Comparison of ENCODE assay signal across 16 cellular contexts in the genomic region with DNA sequence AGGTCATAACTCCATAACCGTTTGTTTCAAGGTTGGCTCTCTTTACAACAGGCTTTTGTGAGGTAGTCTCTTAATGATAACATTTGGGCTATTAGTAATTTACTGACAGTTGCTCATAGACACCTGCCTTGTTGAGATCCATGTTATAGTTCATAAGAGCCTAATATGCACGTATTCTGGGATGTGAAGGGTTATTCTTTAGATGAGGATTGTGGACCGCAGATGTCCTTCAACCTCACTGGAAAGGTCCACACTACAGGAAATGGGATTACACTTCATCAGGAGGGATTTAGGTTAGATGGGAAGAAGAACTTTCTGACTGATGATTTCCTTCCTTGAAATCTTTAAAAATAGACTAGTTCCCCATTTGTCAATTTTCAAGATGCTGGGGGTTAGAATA.
A peak's percentile ranks its signal among the peaks of the same experiment; 100 is the strongest.
DNase-seq lines count a peak whose midpoint lies in the region; ATAC-seq and TF ChIP-seq lines count a peak whose summit lies in the region.
"Had no signal": no experiment of that assay in that cellular context is flagged by ENCODE, and none has a peak within 500 bp of the region (broad histone marks: within the 10 kb centered on the region; RNA-seq: fewer than 3 reads in every experiment).

No MANE protein-coding gene starts in this region.

- no TSS peak for BruUV-seq in HCT116 (replicated peaks; lab: Mats Ljungman, UMichigan)

- H3K9ac ChIP-seq in HCT116 (ENCODE audit: low read length) = no peak overlapping the region
- H3K9ac ChIP-seq in SK-N-SH = no peak overlapping the region
- H3K9ac ChIP-seq: BLaER1 treated with 17β-estradiol and CSF1 and Interleukin-3, amounts not matched to agents 10 nM and 100 nM had no signal

- no peaks in the 10 kb centered on the region for H3F3A ChIP-seq in SK-N-SH (replicated peaks; ENCODE audit: insufficient read depth)

- H3K4me2 ChIP-seq in HCT116 (ENCODE audit: low read length) = no peak overlapping the region
- no peak overlapping the region for H3K4me2 ChIP-seq in SK-N-SH
- H3K4me2 ChIP-seq: PC-9 had no signal

- no peaks in the 10 kb centered on the region for H4K20me1 ChIP-seq in HCT116 (ENCODE audit: insufficient read depth)
- no peaks in the 10 kb centered on the region for H4K20me1 ChIP-seq in SK-N-SH (ENCODE audit: insufficient read depth)
- H4K20me1 ChIP-seq: BLaER1 treated with 17β-estradiol and CSF1 and Interleukin-3, amounts not matched to agents 10 nM and 100 nM had no signal

- no peaks in the 10 kb centered on the region for H3K9me3 Mint-ChIP-seq in activated CD8-positive, alpha-beta T cell treated with anti-CD3 and anti-CD28 coated beads for 36 hours
- H3K9me3 Mint-ChIP-seq: CD4-positive, alpha-beta memory T cell; H9 had no signal

- no peaks in the 10 kb centered on the region for H3K4me1 ChIP-seq in HCT116 (ENCODE audit: control insufficient read depth in 1 of 2, insufficient read depth in 2 of 2, low read length in 2 of 2)
- H3K4me1 ChIP-seq in SK-N-SH (ENCODE audit: control insufficient read depth in 1 of 2, insufficient read depth in 2 of 2, low read depth in 1 of 2, low read length in 1 of 2) = no peaks in the 10 kb centered on the region
- H3K4me1 ChIP-seq: Caco-2 had no signal

- RAD21 ChIA-PET in HCT116 (lab: Charles Lee; ENCODE audit: low non-redundant PET in 1 of 2, low total read pairs in 2 of 2, uncharacterized antibody in 2 of 2, unreplicated experiment in 2 of 2) = interaction anchor here in 1 of 2 experiments (0.6 kb wide), 1 partner anchor 592 kb away, joined by 3 read pairs; no protein-coding TSS in a partner anchor

- H3K36me3 ChIP-seq in HCT116 (ENCODE audit: control insufficient read depth in 1 of 2, insufficient read depth in 2 of 2, low read length in 2 of 2) (no peaks in the 10 kb centered on the region), SK-N-SH (replicated peaks in 1 of 2; ENCODE audit: control insufficient read depth in 1 of 2, insufficient read depth in 2 of 2, low read length in 1 of 2) (no peaks in the 10 kb centered on the region), brain microvascular endothelial cell (replicated peaks) (no peaks in the 10 kb centered on the region)
- H3K36me3 ChIP-seq: BLaER1 treated with 17β-estradiol and CSF1 and Interleukin-3, amounts not matched to agents 10 nM and 100 nM had no signal

- no peak overlapping the region for H3K27ac Mint-ChIP-seq in activated CD8-positive, alpha-beta T cell treated with anti-CD3 and anti-CD28 coated beads for 36 hours
- H3K27ac Mint-ChIP-seq: CD4-positive, alpha-beta memory T cell; H9 had no signal

- H3K27ac ChIP-seq in HCT116 (ENCODE audit: low read depth, low read length) (no peak overlapping the region), SK-N-SH (ENCODE audit: low read depth in 2 of 2, low read length in 1 of 2) (no peak overlapping the region; a peak in 1 of 4 replicates), brain microvascular endothelial cell (no peak overlapping the region)
- H3K27ac ChIP-seq: BLaER1 treated with 17β-estradiol and CSF1 and Interleukin-3, amounts not matched to agents 10 nM and 100 nM; PC-9; RWPE1 had no signal

- peaks cover 5% of the 10 kb centered on the region for H3K4me1 Mint-ChIP-seq in activated CD8-positive, alpha-beta T cell treated with anti-CD3 and anti-CD28 coated beads for 36 hours (ENCODE audit: low read depth)
- H3K4me1 Mint-ChIP-seq: H9 had no signal

- in situ Hi-C loops in brain microvascular endothelial cell (cut with HindIII; ENCODE audit: low pct_ligation_motif_present, low sequenced_read_pairs) = no loop called here

- H3K4me3 ChIP-seq in HCT116 (replicated peaks in 1 of 2; ENCODE audit: low read depth in 1 of 2, low read length in 2 of 2) (no peak overlapping the region), SK-N-SH (ENCODE audit: low read depth in 2 of 2, low read length in 1 of 2) (no peak overlapping the region), brain microvascular endothelial cell (ENCODE audit: low read depth, low read length) (no peak overlapping the region)
- H3K4me3 ChIP-seq: BLaER1 treated with 17β-estradiol and CSF1 and Interleukin-3, amounts not matched to agents 10 nM and 100 nM; PC-9 had no signal

- H2AFZ ChIP-seq in HCT116 (ENCODE audit: low read depth, low read length, poor library complexity, severe bottlenecking) (peak overlapping the region; percentile 79), SK-N-SH (ENCODE audit: low read depth) (peak overlapping the region; percentile 18; the same call in 1 of the 2 replicates)
- H2AFZ ChIP-seq: PC-9 had no signal

- H3K27me3 Mint-ChIP-seq in activated CD8-positive, alpha-beta T cell treated with anti-CD3 and anti-CD28 coated beads for 36 hours = peaks cover 2% of the 10 kb centered on the region

- TF ChIP-seq CTCF in HCT116 (IDR thresholded peaks at IDR 0.05 in 2 of 3, conservative IDR thresholded peaks at IDR 0.05 in 1 of 3; ENCODE audit: borderline replicate concordance in 1 of 3, insufficient read depth in 1 of 3, low read depth in 2 of 3, low read length in 2 of 3) = no peak
- TF ChIP-seq CTCF in SK-N-SH (IDR thresholded peaks at IDR 0.05) = no peak
- no peak for TF ChIP-seq CTCF in brain microvascular endothelial cell (IDR thresholded peaks at IDR 0.05; ENCODE audit: low read depth, low read length, missing control alignments)
- TF ChIP-seq CTCF in activated CD8-positive, alpha-beta T cell treated with anti-CD3 and anti-CD28 coated beads for 36 hours (IDR thresholded peaks at IDR 0.05) = no peak

- H3K9me2 ChIP-seq in HCT116 (ENCODE audit: insufficient read depth) (no peaks in the 10 kb centered on the region), SK-N-SH (no peaks in the 10 kb centered on the region)

- no peaks in the 10 kb centered on the region for H3K79me2 ChIP-seq in HCT116 (ENCODE audit: insufficient read depth, low read length)
- no peaks in the 10 kb centered on the region for H3K79me2 ChIP-seq in SK-N-SH (ENCODE audit: insufficient read depth)

- ATAC-seq in HCT116 = no peak
- ATAC-seq in activated CD8-positive, alpha-beta T cell treated with anti-CD3 and anti-CD28 coated beads for 36 hours = no peak

- H3K9me3 ChIP-seq in HCT116 (ENCODE audit: control insufficient read depth in 1 of 2, insufficient read depth in 1 of 2, low read depth in 1 of 2, low read length in 2 of 2) (no peaks in the 10 kb centered on the region), SK-N-SH (no peaks in the 10 kb centered on the region)
- H3K9me3 ChIP-seq: BLaER1 treated with 17β-estradiol and CSF1 and Interleukin-3, amounts not matched to agents 10 nM and 100 nM; Caco-2 had no signal

- CTCF ChIA-PET in HCT116 (lab: Charles Lee) (no interaction called here), SK-N-SH (lab: Yijun Ruan, JAX) (interaction anchor here (1.3 to 1.6 kb wide), 2 partner anchors 434 to 465 kb away, joined by 3 to 7 read pairs; partner anchors contain the start of gene FAM133B)
- CTCF ChIA-PET in activated CD8-positive, alpha-beta T cell treated with anti-CD3 and anti-CD28 coated beads for 36 hours (lab: Charles Lee) = no interaction called here

- H3K4me3 Mint-ChIP-seq in activated CD8-positive, alpha-beta T cell treated with anti-CD3 and anti-CD28 coated beads for 36 hours = no peak overlapping the region
- H3K4me3 Mint-ChIP-seq: CD4-positive, alpha-beta memory T cell; H9 had no signal

- no peak for TF ChIP-seq POLR2A in HCT116 (IDR thresholded peaks at IDR 0.05; ENCODE audit: borderline replicate concordance, extremely low read depth, insufficient read depth, insufficient read length)

- no peak for TF ChIP-seq RAD21 in HCT116 (IDR thresholded peaks at IDR 0.05; ENCODE audit: low read depth)
- no peak for TF ChIP-seq RAD21 in SK-N-SH (IDR thresholded peaks at IDR 0.05; ENCODE audit: low read length)

- 81% methylated on average over 3 of the region's 3 CpGs for whole genome bisulfite sequencing in SK-N-SH (ENCODE audit: low lambda C conversion rate)

- H3K36me3 Mint-ChIP-seq in activated CD8-positive, alpha-beta T cell treated with anti-CD3 and anti-CD28 coated beads for 36 hours (ENCODE audit: low read depth) = no peaks in the 10 kb centered on the region
- H3K36me3 Mint-ChIP-seq: CD4-positive, alpha-beta memory T cell had no signal

- POLR2A ChIA-PET in HCT116 (lab: Charles Lee) = no interaction called here
- POLR2A ChIA-PET in SK-N-SH (lab: Yijun Ruan, JAX) = no interaction called here
- POLR2A ChIA-PET in activated CD8-positive, alpha-beta T cell treated with anti-CD3 and anti-CD28 coated beads for 36 hours (lab: Charles Lee) = no interaction called here

- no peak for TF ChIP-seq EP300 in SK-N-SH (IDR thresholded peaks at IDR 0.05; ENCODE audit: borderline replicate concordance in 1 of 2, low read depth in 1 of 2, low read length in 1 of 2)

- no peaks in the 10 kb centered on the region for H3K27me3 ChIP-seq in HCT116 (ENCODE audit: insufficient read depth, low read length)
- no peaks in the 10 kb centered on the region for H3K27me3 ChIP-seq in SK-N-SH (ENCODE audit: insufficient read depth)
- H3K27me3 ChIP-seq in brain microvascular endothelial cell (replicated peaks) = no peaks in the 10 kb centered on the region
- H3K27me3 ChIP-seq: BLaER1 treated with 17β-estradiol and CSF1 and Interleukin-3, amounts not matched to agents 10 nM and 100 nM had no signal

- DNase-seq in NCI-H82 (lab: John Stamatoyannopoulos, UW) = peak; percentile 22
- DNase-seq in NCI-H82 treated with DMSO at 0.1 percent for 48 hours (lab: John Stamatoyannopoulos, UW; ENCODE audit: unreplicated experiment) = no peak
- DNase-seq in HCT116 (ENCODE audit: low read depth, low spot score) = no peak
- no peak for DNase-seq in SK-N-SH
- peak; percentile 7 for DNase-seq in fibroblast of peridontal ligament (ENCODE audit: extremely low read depth)
- no peak for DNase-seq in brain microvascular endothelial cell
- DNase-seq in activated CD8-positive, alpha-beta T cell treated with anti-CD3 and anti-CD28 coated beads for 36 hours = no peak
- DNase-seq in activated CD4-positive, CD25-positive, alpha-beta regulatory T cell (lab: John Stamatoyannopoulos, UW) = no peak
- DNase-seq: 8988T, GDM1, H9 had no signal

- intact Hi-C loops in HCT116 (cut with micrococcal nuclease) = loop anchor here (1.0 to 10.0 kb wide), 5 partner anchors 60 to 594 kb away; partner anchors contain the start of genes CDK6 and SAMD9
- intact Hi-C loops in activated CD8-positive, alpha-beta T cell treated with anti-CD3 and anti-CD28 coated beads for 36 hours (cut with micrococcal nuclease) = loop anchor here (5.0 to 10.0 kb wide), 2 partner anchors 360 to 433 kb away; no protein-coding TSS in a partner anchor

TF ChIP-seq in SK-N-SH, 30 proteins besides CTCF, POLR2A, EP300 and RAD21 (continues in another document):
- TF ChIP-seq CHD2 (IDR thresholded peaks at IDR 0.05; ENCODE audit: low read length, partially characterized antibody) (no peak), POLR2AphosphoS5 (IDR thresholded peaks at IDR 0.05; ENCODE audit: low read depth, low read length) (no peak)

Comparison
In these comparisons a context has a peak if more than half of its experiments do, and no peak if none do; other contexts are left out.
1. DNase-seq: peak in NCI-H82 (single experiment) and fibroblast of peridontal ligament (single experiment); none in NCI-H82 treated with DMSO at 0.1 percent for 48 hours (single experiment), HCT116 (single experiment), SK-N-SH (single experiment), brain microvascular endothelial cell (single experiment), activated CD8-positive, alpha-beta T cell treated with anti-CD3 and anti-CD28 coated beads for 36 hours (single experiment) and activated CD4-positive, CD25-positive, alpha-beta regulatory T cell (0 of 4).